In genomic region chr6:120111001-120111400, GRCh38 we compare ENCODE assay signal across 26 cellular contexts.
"Had no signal": no experiment of that assay in that cellular context is flagged by ENCODE, and none has a peak within 500 bp of the region (broad histone marks: within the 10 kb centered on the region; RNA-seq: fewer than 3 reads in every experiment).

No MANE protein-coding gene starts in this region.

- H3K36me3 ChIP-seq: stomach, suprapubic skin, thoracic aorta, thyroid gland, tibial artery, tibial nerve, transverse colon, upper lobe of left lung, upper lobe of right lung, uterus, vagina had no signal

- H3K27ac ChIP-seq: stomach, suprapubic skin, testis, thoracic aorta, thyroid gland, tibial artery, tibial nerve, transverse colon, upper lobe of left lung, upper lobe of right lung, uterus, vagina had no signal

- H3K4me1 ChIP-seq: stomach, suprapubic skin, testis, thyroid gland, tibial artery, tibial nerve, transverse colon, upper lobe of left lung, upper lobe of right lung, uterus, vagina had no signal

- H3K27me3 ChIP-seq: stomach, suprapubic skin, testis, thyroid gland, tibial artery, tibial nerve, transverse colon, upper lobe of left lung, upper lobe of right lung, uterus, vagina had no signal

- DNase-seq: stimulated activated CD4-positive, alpha-beta T cell treated with anti-CD3 and anti-CD28 coated beads, Interleukin-2, amount 100 ng/mL, for 48 hours; stimulated activated CD4-positive, alpha-beta T cell treated with anti-CD3 and anti-CD28 coated beads, Interleukin-4, amount 100 ng/mL, for 1 hour; stimulated activated CD4-positive, alpha-beta T cell treated with anti-CD3 and anti-CD28 coated beads, Interleukin-4, amount 100 ng/mL, for 24 hours; stimulated activated CD8-positive, alpha-beta memory T cell treated with anti-CD3 and anti-CD28 coated beads, Interleukin-4, amount 100 ng/mL, for 48 hours; stimulated activated naive B cell treated with anti-CD40 and anti-IgM and Interleukin-4, amounts not matched to agents 10 μg/mL and 1 μg/mL and 100 μg/mL, for 72 hours; stimulated activated naive CD4-positive, alpha-beta T cell; stimulated activated naive CD4-positive, alpha-beta T cell treated with Interleukin-2 at 50 U/mL for 16 hours; stimulated activated naive CD8-positive, alpha-beta T cell treated with anti-CD3 and anti-CD28 coated beads, Interleukin-15, amount 100 ng/mL, for 72 hours; stimulated activated naive CD8-positive, alpha-beta T cell treated with anti-CD3 and anti-CD28 coated beads, Interleukin-15, Interleukin-2, amounts not matched to agents 100 U/mL and 50 U/mL, for 24 hours; stomach; substantia nigra; testis; thyroid gland; tibial artery; transverse colon; trophoblast cell; upper lobe of left lung; upper lobe of right lung; uterus had no signal

- H3K4me3 ChIP-seq: stomach, suprapubic skin, testis, thoracic aorta, thyroid gland, tibial artery, tibial nerve, transverse colon, upper lobe of left lung, upper lobe of right lung, uterus, vagina had no signal

- ATAC-seq: stimulated activated effector memory CD8-positive, alpha-beta T cell treated with anti-CD3 and anti-CD28 coated beads, Interleukin-12 subunit alpha, Interleukin-12 subunit beta, amount 100 ng/mL, for 72 hours; stimulated activated memory B cell treated with anti-CD40 and anti-IgM and Interleukin-4, amounts not matched to agents 10 μg/mL and 1 μg/mL and 100 μg/mL, for 72 hours; stimulated activated naive B cell treated with anti-CD40 and anti-IgM and Interleukin-4, amounts not matched to agents 10 μg/mL and 1 μg/mL and 100 μg/mL, for 72 hours; stimulated activated naive CD8-positive, alpha-beta T cell treated with anti-CD3 and anti-CD28 coated beads, Interleukin-15, amount 100 ng/mL, for 72 hours; stimulated activated naive CD8-positive, alpha-beta T cell treated with anti-CD3 and anti-CD28 coated beads, Interleukin-15, Interleukin-2, amounts not matched to agents 100 U/mL and 50 U/mL, for 24 hours; upper lobe of right lung had no signal

- FAIRE-seq: urothelium cell line had no signal

- H3K9me3 ChIP-seq: stomach, suprapubic skin, testis, thoracic aorta, thyroid gland, transverse colon, upper lobe of left lung, upper lobe of right lung, uterus, vagina had no signal
